In genomic region chr19:39596911-39597310, GRCh38 we compare ENCODE assay signal across 32 cellular contexts. TPM values are rescaled to one million over a fixed set of nuclear protein-coding genes. Genes with fewer than 3 reads are reported as not detected.
"Had no signal": no experiment of that assay in that cellular context is flagged by ENCODE, and none has a peak within 500 bp of the region (broad histone marks: within the 10 kb centered on the region; RNA-seq: fewer than 3 reads in every experiment).

No MANE protein-coding gene starts in this region.

- ATAC-seq: esophagus mucosa; gastrocnemius medialis; left lobe of liver; natural killer cell; psoas muscle; right cardiac atrium; stimulated activated memory B cell treated with anti-CD40 and anti-IgM and Interleukin-4, amounts not matched to agents 10 μg/mL and 1 μg/mL and 100 μg/mL, for 72 hours; stimulated activated naive CD8-positive, alpha-beta T cell treated with anti-CD3 and anti-CD28 coated beads, Interleukin-15, Interleukin-2, amounts not matched to agents 100 U/mL and 50 U/mL, for 24 hours had no signal

- H3K4me3 Mint-ChIP-seq: endodermal cell; memory B cell; natural killer cell; stimulated activated memory B cell treated with anti-CD40 and anti-IgM and Interleukin-4, amounts not matched to agents 10 μg/mL and 1 μg/mL and 100 μg/mL, for 72 hours had no signal

- H3K27ac Mint-ChIP-seq: endodermal cell; memory B cell; natural killer cell; stimulated activated memory B cell treated with anti-CD40 and anti-IgM and Interleukin-4, amounts not matched to agents 10 μg/mL and 1 μg/mL and 100 μg/mL, for 72 hours had no signal

- DNase-seq: dorsolateral prefrontal cortex; effector CD4-positive, alpha-beta T cell; endodermal cell; foreskin fibroblast; gastrocnemius medialis; head of caudate nucleus; natural killer cell; occipital lobe; ovary; posterior cingulate gyrus; psoas muscle; right cardiac atrium; sigmoid colon; stimulated activated CD4-positive, alpha-beta T cell treated with anti-CD3 and anti-CD28 coated beads, Interleukin-4, amount 100 ng/mL, for 4 hours; stimulated activated naive CD8-positive, alpha-beta T cell treated with anti-CD3 and anti-CD28 coated beads, Interleukin-15, Interleukin-2, amounts not matched to agents 100 U/mL and 50 U/mL, for 24 hours; substantia nigra; testis; tibial artery; upper lobe of left lung; uterus had no signal

- H3K9me3 Mint-ChIP-seq: endodermal cell, natural killer cell had no signal

- H3K4me1 Mint-ChIP-seq: endodermal cell; memory B cell; natural killer cell; stimulated activated memory B cell treated with anti-CD40 and anti-IgM and Interleukin-4, amounts not matched to agents 10 μg/mL and 1 μg/mL and 100 μg/mL, for 72 hours had no signal

- H3K36me3 Mint-ChIP-seq: memory B cell; natural killer cell; stimulated activated memory B cell treated with anti-CD40 and anti-IgM and Interleukin-4, amounts not matched to agents 10 μg/mL and 1 μg/mL and 100 μg/mL, for 72 hours had no signal

- FAIRE-seq: keratinocyte had no signal

RNA-seq across cellular contexts. Expression of gene LGALS13, which starts 5.4 kb away (rescaled TPM):
- total RNA-seq: endodermal cell, esophagus mucosa, gastrocnemius medialis, glomerular endothelial cell, left lobe of liver, liver, lung, mononuclear cell, natural killer cell, occipital lobe, ovary, psoas muscle, renal cortical epithelial cell, right cardiac atrium, sigmoid colon, skeletal muscle tissue, testis, upper lobe of left lung, uterus had no signal
- polyA plus RNA-seq: keratinocyte, liver, lung, neural cell, ovary, psoas muscle, right cardiac atrium, sigmoid colon had no signal

RNA-seq across cellular contexts. Expression of gene LGALS16, which starts 58.8 kb away (rescaled TPM):
- total RNA-seq: endodermal cell, esophagus mucosa, gastrocnemius medialis, glomerular endothelial cell, left lobe of liver, liver, lung, mononuclear cell, natural killer cell, occipital lobe, ovary, psoas muscle, renal cortical epithelial cell, right cardiac atrium, sigmoid colon, skeletal muscle tissue, testis, upper lobe of left lung, uterus had no signal
- polyA plus RNA-seq: keratinocyte, liver, lung, neural cell, ovary, psoas muscle, right cardiac atrium, sigmoid colon had no signal
